16 cellular contexts compared by ENCODE assay signal in the genomic region with DNA sequence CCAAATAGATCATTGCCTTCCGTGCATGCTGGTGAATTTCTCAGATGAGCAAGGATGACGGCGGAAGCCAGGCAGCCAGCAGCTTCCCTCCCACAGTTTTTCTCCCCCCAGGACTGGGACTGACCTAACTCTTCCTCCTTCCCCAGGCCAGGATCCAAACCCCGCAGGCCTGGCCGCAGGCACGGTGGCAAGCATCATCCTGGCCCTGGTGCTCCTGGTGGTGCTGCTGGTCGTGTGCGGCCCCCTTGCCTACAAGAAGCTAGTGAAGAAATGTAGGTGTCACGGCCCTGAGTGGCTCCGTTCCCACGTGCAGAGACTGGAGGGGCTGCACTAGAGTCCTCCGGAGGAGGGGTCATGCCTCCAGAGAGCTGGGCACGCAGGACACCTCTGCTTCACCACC. TPM values are rescaled to one million over a fixed set of nuclear protein-coding genes. Genes with fewer than 3 reads are reported as not detected.
DNase-seq lines count a peak whose midpoint lies in the region; ATAC-seq lines count a peak whose summit lies in the region.
"Had no signal": no experiment of that assay in that cellular context is flagged by ENCODE, and none has a peak within 500 bp of the region (broad histone marks: within the 10 kb centered on the region; RNA-seq: fewer than 3 reads in every experiment).

No MANE protein-coding gene starts in this region.

- no peak for DNase-seq in T-helper 2 cell treated with Interferon-gamma antibody and Interleukin-4, amounts not matched to agents 5 μg/mL and 100 μg/mL, for 36 hours (ENCODE audit: low spot score)
- DNase-seq in T-helper 2 cell (no peak), DMS53 (lab: John Stamatoyannopoulos, UW) (no peak)
- no peak for DNase-seq in activated naive CD8-positive, alpha-beta T cell treated with anti-CD3 and anti-CD28 coated beads for 36 hours
- no peak for DNase-seq in central memory CD8-positive, alpha-beta T cell (ENCODE audit: low spot score in 2 of 2)
- DNase-seq in stimulated activated effector memory CD8-positive, alpha-beta T cell treated with anti-CD3 and anti-CD28 coated beads, Interleukin-12 subunit alpha, Interleukin-12 subunit beta, amount 100 ng/mL, for 72 hours (ENCODE audit: low spot score in 2 of 2), result no peak
- DNase-seq: GM23248, HCEC 1CT, NCI-H1105, NCI-H1694 treated with DMSO at 0.1 percent for 48 hours, NCI-H2107, NCI-H2227 treated with DMSO at 0.1 percent for 48 hours, NCI-H524 had no signal

- H3K4me3 Mint-ChIP-seq in T-helper 2 cell treated with Interferon-gamma antibody and Interleukin-4, amounts not matched to agents 5 μg/mL and 100 μg/mL, for 36 hours, result no peak overlapping the region
- no peak overlapping the region for H3K4me3 Mint-ChIP-seq in activated naive CD8-positive, alpha-beta T cell
- no peak overlapping the region for H3K4me3 Mint-ChIP-seq in activated naive CD8-positive, alpha-beta T cell treated with anti-CD3 and anti-CD28 coated beads for 36 hours
- no peak overlapping the region for H3K4me3 Mint-ChIP-seq in central memory CD8-positive, alpha-beta T cell
- H3K4me3 Mint-ChIP-seq in stimulated activated effector memory CD8-positive, alpha-beta T cell treated with anti-CD3 and anti-CD28 coated beads, Interleukin-12 subunit alpha, Interleukin-12 subunit beta, amount 100 ng/mL, for 72 hours, result no peak overlapping the region

- peaks cover 88% of the 10 kb centered on the region for H3K36me3 Mint-ChIP-seq in T-helper 2 cell treated with Interferon-gamma antibody and Interleukin-4, amounts not matched to agents 5 μg/mL and 100 μg/mL, for 36 hours (ENCODE audit: low read depth)
- H3K36me3 Mint-ChIP-seq in activated naive CD8-positive, alpha-beta T cell, result peaks cover 11% of the 10 kb centered on the region
- H3K36me3 Mint-ChIP-seq in activated naive CD8-positive, alpha-beta T cell treated with anti-CD3 and anti-CD28 coated beads for 36 hours, result peaks cover 65% of the 10 kb centered on the region
- H3K36me3 Mint-ChIP-seq in central memory CD8-positive, alpha-beta T cell (ENCODE audit: insufficient read depth), result peaks cover 78% of the 10 kb centered on the region
- H3K36me3 Mint-ChIP-seq in stimulated activated effector memory CD8-positive, alpha-beta T cell treated with anti-CD3 and anti-CD28 coated beads, Interleukin-12 subunit alpha, Interleukin-12 subunit beta, amount 100 ng/mL, for 72 hours, result peaks cover 89% of the 10 kb centered on the region

- peaks cover 28% of the 10 kb centered on the region for H3K4me1 Mint-ChIP-seq in T-helper 2 cell treated with Interferon-gamma antibody and Interleukin-4, amounts not matched to agents 5 μg/mL and 100 μg/mL, for 36 hours (ENCODE audit: low read depth)
- H3K4me1 Mint-ChIP-seq in activated naive CD8-positive, alpha-beta T cell (ENCODE audit: low read depth), result peaks cover 52% of the 10 kb centered on the region
- peaks cover 50% of the 10 kb centered on the region for H3K4me1 Mint-ChIP-seq in activated naive CD8-positive, alpha-beta T cell treated with anti-CD3 and anti-CD28 coated beads for 36 hours
- H3K4me1 Mint-ChIP-seq in central memory CD8-positive, alpha-beta T cell, result peaks cover 57% of the 10 kb centered on the region
- H3K4me1 Mint-ChIP-seq in stimulated activated effector memory CD8-positive, alpha-beta T cell treated with anti-CD3 and anti-CD28 coated beads, Interleukin-12 subunit alpha, Interleukin-12 subunit beta, amount 100 ng/mL, for 72 hours, result peaks cover 20% of the 10 kb centered on the region

- peak overlapping the region; percentile 41 for H3K27ac Mint-ChIP-seq in T-helper 2 cell treated with Interferon-gamma antibody and Interleukin-4, amounts not matched to agents 5 μg/mL and 100 μg/mL, for 36 hours
- H3K27ac Mint-ChIP-seq in activated naive CD8-positive, alpha-beta T cell, result peak overlapping the region; percentile 16
- H3K27ac Mint-ChIP-seq in activated naive CD8-positive, alpha-beta T cell treated with anti-CD3 and anti-CD28 coated beads for 36 hours, result no peak overlapping the region
- H3K27ac Mint-ChIP-seq in central memory CD8-positive, alpha-beta T cell (ENCODE audit: low read depth), result peak overlapping the region; percentile 58
- H3K27ac Mint-ChIP-seq in stimulated activated effector memory CD8-positive, alpha-beta T cell treated with anti-CD3 and anti-CD28 coated beads, Interleukin-12 subunit alpha, Interleukin-12 subunit beta, amount 100 ng/mL, for 72 hours, result peak overlapping the region; percentile 63

- H3K9me3 Mint-ChIP-seq in T-helper 2 cell treated with Interferon-gamma antibody and Interleukin-4, amounts not matched to agents 5 μg/mL and 100 μg/mL, for 36 hours, result no peaks in the 10 kb centered on the region
- no peaks in the 10 kb centered on the region for H3K9me3 Mint-ChIP-seq in activated naive CD8-positive, alpha-beta T cell (ENCODE audit: low read depth)
- no peaks in the 10 kb centered on the region for H3K9me3 Mint-ChIP-seq in activated naive CD8-positive, alpha-beta T cell treated with anti-CD3 and anti-CD28 coated beads for 36 hours
- no peaks in the 10 kb centered on the region for H3K9me3 Mint-ChIP-seq in central memory CD8-positive, alpha-beta T cell
- H3K9me3 Mint-ChIP-seq in stimulated activated effector memory CD8-positive, alpha-beta T cell treated with anti-CD3 and anti-CD28 coated beads, Interleukin-12 subunit alpha, Interleukin-12 subunit beta, amount 100 ng/mL, for 72 hours, result no peaks in the 10 kb centered on the region

- H3K27me3 Mint-ChIP-seq in T-helper 2 cell treated with Interferon-gamma antibody and Interleukin-4, amounts not matched to agents 5 μg/mL and 100 μg/mL, for 36 hours (ENCODE audit: low read depth), result no peaks in the 10 kb centered on the region
- H3K27me3 Mint-ChIP-seq in activated naive CD8-positive, alpha-beta T cell, result no peaks in the 10 kb centered on the region
- no peaks in the 10 kb centered on the region for H3K27me3 Mint-ChIP-seq in activated naive CD8-positive, alpha-beta T cell treated with anti-CD3 and anti-CD28 coated beads for 36 hours
- no peaks in the 10 kb centered on the region for H3K27me3 Mint-ChIP-seq in central memory CD8-positive, alpha-beta T cell

- ATAC-seq in central memory CD8-positive, alpha-beta T cell (replicated peaks; ENCODE audit: extremely low read depth, poor library complexity, severe bottlenecking), result no peak
- ATAC-seq in stimulated activated effector memory CD8-positive, alpha-beta T cell treated with anti-CD3 and anti-CD28 coated beads, Interleukin-12 subunit alpha, Interleukin-12 subunit beta, amount 100 ng/mL, for 72 hours, result no peak
- ATAC-seq in HG02884 (IDR thresholded peaks at IDR 0.05; ENCODE audit: unreplicated experiment), result no peak

RNA-seq across cellular contexts. Expression of gene CD5, which starts 20.5 kb away (rescaled TPM):
- total RNA-seq in activated naive CD8-positive, alpha-beta T cell treated with anti-CD3 and anti-CD28 coated beads for 36 hours, result 100 to 1,000 TPM; 196 to 197 TPM
- total RNA-seq: GM23248, LHCN-M2 had no signal

RNA-seq across cellular contexts. Expression of gene VPS37C, which starts 38.5 kb away (rescaled TPM):
- 1 to 10 TPM; 8.1 to 8.8 TPM for total RNA-seq in activated naive CD8-positive, alpha-beta T cell treated with anti-CD3 and anti-CD28 coated beads for 36 hours
